Comparison of ENCODE assay signal across 19 cellular contexts in genomic region chr17:12050646-12051225, GRCh38. TPM values are rescaled to one million over a fixed set of nuclear protein-coding genes. Genes with fewer than 3 reads are reported as not detected.
DNase-seq lines count a peak whose midpoint lies in the region; ATAC-seq and TF ChIP-seq lines count a peak whose summit lies in the region.
"Had no signal": no experiment of that assay in that cellular context is flagged by ENCODE, and none has a peak within 500 bp of the region (broad histone marks: within the 10 kb centered on the region; RNA-seq: fewer than 3 reads in every experiment).

No MANE protein-coding gene starts in this region.

- peaks cover 3% of the 10 kb centered on the region for H3K36me3 ChIP-seq in CD4-positive, CD25-positive, alpha-beta regulatory T cell (ENCODE audit: control insufficient read depth, insufficient read depth, low read length)
- H3K36me3 ChIP-seq in PC-3 (ENCODE audit: low read depth, low read length) = peaks cover 6% of the 10 kb centered on the region; the same call in 1 of the 2 replicates
- no peaks in the 10 kb centered on the region for H3K36me3 ChIP-seq in PC-9 (ENCODE audit: low read depth)
- no peaks in the 10 kb centered on the region for H3K36me3 ChIP-seq in CD4-positive, alpha-beta memory T cell (ENCODE audit: insufficient read depth, low read length)
- H3K36me3 ChIP-seq: BLaER1 had no signal

- H3K27me3 Mint-ChIP-seq in CD4-positive, CD25-positive, alpha-beta regulatory T cell = no peaks in the 10 kb centered on the region
- H3K27me3 Mint-ChIP-seq in CD4-positive, alpha-beta memory T cell = no peaks in the 10 kb centered on the region
- H3K27me3 Mint-ChIP-seq: CD8-positive, alpha-beta memory T cell had no signal

- peaks cover 31% of the 10 kb centered on the region for H4K20me1 ChIP-seq in PC-3 (ENCODE audit: low read length)
- peaks cover 4% of the 10 kb centered on the region for H4K20me1 ChIP-seq in PC-9 (ENCODE audit: insufficient read depth)

- no peak overlapping the region for H3K27ac ChIP-seq in CD4-positive, CD25-positive, alpha-beta regulatory T cell (ENCODE audit: insufficient read depth, low read length, poor library complexity, severe bottlenecking)
- H3K27ac ChIP-seq in PC-3 (ENCODE audit: low read length) (no peak overlapping the region), PC-9 (no peak overlapping the region)
- H3K27ac ChIP-seq in CD4-positive, alpha-beta memory T cell (ENCODE audit: low read depth, low read length) = no peak overlapping the region
- H3K27ac ChIP-seq: A549, BLaER1, RWPE1, SJSA1 had no signal

- H3K79me2 ChIP-seq in PC-3 (ENCODE audit: low read length) (peaks cover 89% of the 10 kb centered on the region), PC-9 (ENCODE audit: low read depth) (peaks cover 70% of the 10 kb centered on the region)

- H3K4me1 Mint-ChIP-seq in CD4-positive, CD25-positive, alpha-beta regulatory T cell = peaks cover 37 to 88% (median 75%) of the 10 kb centered on the region in 4 donors
- H3K4me1 Mint-ChIP-seq in CD4-positive, alpha-beta memory T cell = peaks cover 50 to 89% (median 72%) of the 10 kb centered on the region in 4 donors

- H3K4me3 Mint-ChIP-seq in CD4-positive, CD25-positive, alpha-beta regulatory T cell = peak overlapping the region in 1 of 4 donors; percentile 3
- peak overlapping the region in 3 of 8 donors; percentile 11 to 44 (median 20) for H3K4me3 Mint-ChIP-seq in CD4-positive, alpha-beta memory T cell
- H3K4me3 Mint-ChIP-seq: CD8-positive, alpha-beta memory T cell had no signal

- POLR2A ChIA-PET in PC-3 (lab: Charles Lee; ENCODE audit: unreplicated experiment) = no interaction called here
- POLR2A ChIA-PET in PC-9 (lab: Charles Lee; ENCODE audit: unreplicated experiment) = no interaction called here
- POLR2A ChIA-PET in CD4-positive, alpha-beta memory T cell (lab: Charles Lee; ENCODE audit: partially characterized antibody) = no interaction called here

- H3K4me1 ChIP-seq in CD4-positive, CD25-positive, alpha-beta regulatory T cell (ENCODE audit: control insufficient read depth, insufficient read depth, low read length, poor library complexity, severe bottlenecking) = peaks cover 7% of the 10 kb centered on the region
- H3K4me1 ChIP-seq in PC-3 (ENCODE audit: insufficient read depth, low read length) = peaks cover 10% of the 10 kb centered on the region
- no peaks in the 10 kb centered on the region for H3K4me1 ChIP-seq in PC-9 (replicated peaks; ENCODE audit: insufficient read depth)
- peaks cover 78% of the 10 kb centered on the region for H3K4me1 ChIP-seq in CD4-positive, alpha-beta memory T cell (ENCODE audit: insufficient read depth, low read length)
- H3K4me1 ChIP-seq: BLaER1 had no signal

- no peaks in the 10 kb centered on the region for H3K36me3 Mint-ChIP-seq in CD4-positive, CD25-positive, alpha-beta regulatory T cell
- H3K36me3 Mint-ChIP-seq in CD4-positive, alpha-beta memory T cell = no peaks in the 10 kb centered on the region

- peak overlapping the region; percentile 2 to 31 (median 9) for H3K27ac Mint-ChIP-seq in CD4-positive, CD25-positive, alpha-beta regulatory T cell
- H3K27ac Mint-ChIP-seq in CD4-positive, alpha-beta memory T cell = peak overlapping the region in 1 of 7 donors; percentile 32

- H3K9me2 ChIP-seq in PC-3 (replicated peaks; ENCODE audit: low read length) (no peaks in the 10 kb centered on the region), PC-9 (ENCODE audit: insufficient read depth) (no peaks in the 10 kb centered on the region)

- intact Hi-C loops in PC-3 (cut with micrococcal nuclease) = no loop called here
- intact Hi-C loops in PC-9 (cut with micrococcal nuclease; ENCODE audit: unreplicated experiment) = no loop called here
- intact Hi-C loops in CD4-positive, alpha-beta memory T cell (cut with micrococcal nuclease) = no loop called here

- H3K4me3 ChIP-seq in CD4-positive, CD25-positive, alpha-beta regulatory T cell (ENCODE audit: low read depth, low read length) = no peak overlapping the region
- no peak overlapping the region for H3K4me3 ChIP-seq in PC-3 (ENCODE audit: low read length)
- no peak overlapping the region for H3K4me3 ChIP-seq in epithelial cell of proximal tubule (ENCODE audit: low read depth, low read length)
- H3K4me3 ChIP-seq in PC-9 = no peak overlapping the region
- no peak overlapping the region for H3K4me3 ChIP-seq in CD4-positive, alpha-beta memory T cell (ENCODE audit: low read length in 2 of 2)
- H3K4me3 ChIP-seq: A549, BLaER1, SJSA1 had no signal

- no peak for ATAC-seq in CD4-positive, CD25-positive, alpha-beta regulatory T cell (ENCODE audit: low read depth in 2 of 2)
- ATAC-seq in PC-3 = no peak
- no peak for ATAC-seq in GM18520 (IDR thresholded peaks at IDR 0.05; ENCODE audit: unreplicated experiment)

- no peaks in the 10 kb centered on the region for H3K9me3 ChIP-seq in CD4-positive, CD25-positive, alpha-beta regulatory T cell (ENCODE audit: control insufficient read depth in 2 of 2, low read length in 2 of 2)
- H3K9me3 ChIP-seq in PC-3 (ENCODE audit: low read length) = no peaks in the 10 kb centered on the region
- H3K9me3 ChIP-seq in PC-9 (ENCODE audit: insufficient read depth, low read depth) = no peaks in the 10 kb centered on the region; the same call in 1 of the 2 replicates
- no peaks in the 10 kb centered on the region for H3K9me3 ChIP-seq in CD4-positive, alpha-beta memory T cell (ENCODE audit: control insufficient read depth in 1 of 2, low read length in 2 of 2)
- H3K9me3 ChIP-seq: A549, BLaER1, SJSA1 had no signal

- H2AFZ ChIP-seq in PC-3 (ENCODE audit: low read length) (no peak overlapping the region), PC-9 (no peak overlapping the region)

- DNase-seq in CD4-positive, CD25-positive, alpha-beta regulatory T cell = no peak
- DNase-seq in PC-3 (peak; percentile 11), epithelial cell of proximal tubule (ENCODE audit: low read depth) (peak; percentile 20), kidney tubule cell (ENCODE audit: low spot score) (peak; percentile 64), middle frontal gyrus (ENCODE audit: extremely low spot score, low spot score) (no peak), PC-9 (no peak)
- no peak for DNase-seq in CD4-positive, alpha-beta memory T cell
- DNase-seq: CD8-positive, alpha-beta memory T cell; IMR-90; NCI-H1417 treated with DMSO at 0.1 percent for 48 hours; NCI-H187 treated with DMSO at 0.1 percent for 48 hours; NCI-H226; NCI-H524; NCI-H82 had no signal

- no peak overlapping the region for H3K9ac ChIP-seq in PC-3 (ENCODE audit: low read length)
- H3K9ac ChIP-seq: BLaER1 had no signal

- BruUV-seq in PC-3 (replicated peaks; lab: Mats Ljungman, UMichigan) = no TSS peak
- BruUV-seq in PC-9 (replicated peaks; lab: Mats Ljungman, UMichigan) = no TSS peak

- TF ChIP-seq CTCF in PC-3 (conservative IDR thresholded peaks at IDR 0.05; ENCODE audit: low read depth, low read length) (no peak), epithelial cell of proximal tubule (conservative IDR thresholded peaks at IDR 0.05; ENCODE audit: low read depth, low read length) (no peak), PC-9 (conservative IDR thresholded peaks at IDR 0.05) (no peak)

- peaks cover 0 to 2% (median 0%) of the 10 kb centered on the region in 7 donors for H3K9me3 Mint-ChIP-seq in CD4-positive, CD25-positive, alpha-beta regulatory T cell
- H3K9me3 Mint-ChIP-seq in CD4-positive, alpha-beta memory T cell = no peaks in the 10 kb centered on the region
- H3K9me3 Mint-ChIP-seq: CD8-positive, alpha-beta memory T cell had no signal

- H3K4me2 ChIP-seq in PC-3 (ENCODE audit: low read length) (no peak overlapping the region), PC-9 (no peak overlapping the region)
- H3K4me2 ChIP-seq: A549, BLaER1 had no signal

- H3F3A ChIP-seq in PC-3 (ENCODE audit: low read length, unreplicated experiment) (no peaks in the 10 kb centered on the region), PC-9 (ENCODE audit: insufficient read depth, low read depth) (no peaks in the 10 kb centered on the region; the same call in 1 of the 2 replicates)

- CTCF ChIA-PET in PC-3 (lab: Charles Lee) = no interaction called here
- CTCF ChIA-PET in PC-9 (lab: Charles Lee) = no interaction called here
- CTCF ChIA-PET in CD4-positive, alpha-beta memory T cell (lab: Charles Lee; ENCODE audit: partially characterized antibody) = no interaction called here

- H3K27me3 ChIP-seq in CD4-positive, CD25-positive, alpha-beta regulatory T cell (ENCODE audit: control insufficient read depth, insufficient read depth, low read length) = no peaks in the 10 kb centered on the region
- H3K27me3 ChIP-seq in PC-3 (ENCODE audit: low read length) (no peaks in the 10 kb centered on the region), PC-9 (ENCODE audit: insufficient read depth, low read depth) (no peaks in the 10 kb centered on the region)
- no peaks in the 10 kb centered on the region for H3K27me3 ChIP-seq in CD4-positive, alpha-beta memory T cell (ENCODE audit: insufficient read depth, low read length)
- H3K27me3 ChIP-seq: BLaER1, SJSA1 had no signal

RNA-seq across cellular contexts. Expression of gene MAP2K4, which starts 30.1 kb away (rescaled TPM):
- 26.1 TPM for total RNA-seq in CD4-positive, CD25-positive, alpha-beta regulatory T cell
- polyA plus RNA-seq in CD4-positive, CD25-positive, alpha-beta regulatory T cell = 10 to 100 TPM; 25.1 to 30.6 (median 25.8) TPM
- total RNA-seq in PC-3 (2014; rRNA removed) (33.9 and 35.5 TPM in 2 replicates), epithelial cell of proximal tubule (23.0 and 25.7 TPM in 2 replicates), PC-9 (2021) (37.1 and 44.3 TPM in 2 replicates)
- 10 to 100 TPM; 35.3 to 41.3 TPM for total RNA-seq in CD4-positive, alpha-beta memory T cell
- 10 to 100 TPM; 29.4 to 29.9 TPM for polyA plus RNA-seq in CD4-positive, alpha-beta memory T cell

RNA-seq across cellular contexts. Expression of gene ZNF18, which starts 53.5 kb away (rescaled TPM):
- 15.4 TPM for total RNA-seq in CD4-positive, CD25-positive, alpha-beta regulatory T cell
- 10 to 100 TPM; 10.6 to 12.8 (median 11.4) TPM for polyA plus RNA-seq in CD4-positive, CD25-positive, alpha-beta regulatory T cell
- total RNA-seq in PC-3 (2014; rRNA removed) = 7.4 and 10.1 TPM in 2 replicates
- total RNA-seq in epithelial cell of proximal tubule = 4.0 and 4.3 TPM in 2 replicates
- 6.3 and 7.0 TPM in 2 replicates for total RNA-seq in PC-9 (2021)
- 10 to 100 TPM; 12.7 to 14.4 TPM for total RNA-seq in CD4-positive, alpha-beta memory T cell
- polyA plus RNA-seq in CD4-positive, alpha-beta memory T cell = 10 to 100 TPM in 1 of 2 donors, 1 to 10 TPM in 1; 8.9 to 10.4 TPM

Comparison
In these comparisons a context has a peak if more than half of its experiments do, and no peak if none do; other contexts are left out.
1. DNase-seq: peak in PC-3 (single experiment), epithelial cell of proximal tubule (single experiment) and kidney tubule cell (single experiment); none in CD4-positive, CD25-positive, alpha-beta regulatory T cell (0 of 3), middle frontal gyrus (single experiment), PC-9 (0 of 2) and CD4-positive, alpha-beta memory T cell (0 of 5).